In the genomic region with DNA sequence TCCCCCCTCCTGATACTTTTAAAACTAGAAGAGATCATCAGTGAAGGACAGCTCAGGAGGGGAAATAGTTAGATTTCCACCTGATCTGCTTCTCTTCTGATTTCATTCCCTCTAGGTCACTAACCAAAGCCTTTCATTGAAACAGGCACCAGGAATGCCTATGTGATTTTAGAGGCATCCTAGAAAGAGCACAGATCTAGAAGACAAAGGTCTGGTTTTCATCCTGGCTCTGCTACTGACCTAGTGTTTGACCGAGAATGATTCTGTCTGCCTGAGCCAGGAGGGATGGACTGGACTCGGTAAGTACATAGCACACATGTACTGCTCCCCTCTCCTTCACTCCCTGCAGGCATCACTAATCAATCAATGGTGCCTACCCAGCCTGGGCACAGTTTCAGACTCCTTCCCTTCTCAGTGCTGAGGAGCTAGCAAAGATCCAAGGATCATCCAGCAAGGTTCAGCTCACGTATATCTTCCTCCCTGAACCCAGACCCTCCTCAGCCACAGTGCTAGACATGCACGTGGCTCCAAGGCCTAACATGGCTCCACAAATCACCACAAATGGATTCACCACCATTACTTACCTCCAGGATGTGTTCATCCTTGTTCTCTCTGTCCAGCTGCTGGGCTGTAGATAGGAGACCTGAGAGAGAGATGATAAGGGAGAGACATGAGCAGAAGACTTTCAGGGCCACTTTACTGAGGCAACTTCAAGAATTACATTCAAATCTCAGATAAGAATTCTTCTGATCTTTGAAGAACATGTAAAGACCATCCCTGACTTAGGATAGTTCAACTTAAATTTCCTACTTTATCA, we compare ENCODE assay signal across 25 cellular contexts. TPM values are rescaled to one million over a fixed set of nuclear protein-coding genes. Genes with fewer than 3 reads are reported as not detected.
A peak's percentile ranks its signal among the peaks of the same experiment; 100 is the strongest.
DNase-seq lines count a peak whose midpoint lies in the region; ATAC-seq, FAIRE-seq and TF ChIP-seq lines count a peak whose summit lies in the region.
"Had no signal": no experiment of that assay in that cellular context is flagged by ENCODE, and none has a peak within 500 bp of the region (broad histone marks: within the 10 kb centered on the region; RNA-seq: fewer than 3 reads in every experiment).

No MANE protein-coding gene starts in this region.

- intact Hi-C loops in GM12878 (cut with micrococcal nuclease; ENCODE audit: unreplicated experiment): no loop called here

- in situ Hi-C loops in GM12878 (cut with MboI): no loop called here

- H3K27me3 ChIP-seq in DOHH2 (ENCODE audit: control insufficient read depth, low read length): no peaks in the 10 kb centered on the region
- no peaks in the 10 kb centered on the region; a peak in 1 of 4 replicates for H3K27me3 ChIP-seq in GM12878 (replicated peaks in 1 of 2; ENCODE audit: control insufficient read depth in 2 of 2, insufficient read depth in 2 of 2, low read length in 1 of 2)
- H3K27me3 ChIP-seq in neural progenitor cell: no peaks in the 10 kb centered on the region
- H3K27me3 ChIP-seq in gastroesophageal sphincter: no peaks in the 10 kb centered on the region
- H3K27me3 ChIP-seq: BLaER1 had no signal

- no peaks in the 10 kb centered on the region for H3F3A ChIP-seq in DOHH2 (ENCODE audit: control insufficient read depth, insufficient read depth)
- H3F3A ChIP-seq in neural progenitor cell (ENCODE audit: low read depth): no peaks in the 10 kb centered on the region

- CTCF ChIA-PET in HEK293 (lab: Yijun Ruan, JAX): interaction anchor here (0.7 kb wide), 1 partner anchor 366 kb away, joined by 3 read pairs; no protein-coding TSS in a partner anchor
- CTCF ChIA-PET in GM12878 (lab: Yijun Ruan, JAX): interaction anchor here (1.1 kb wide), 2 partner anchors 35 to 240 kb away, joined by 4 read pairs; no protein-coding TSS in a partner anchor

- no peaks in the 10 kb centered on the region for H3K4me1 Mint-ChIP-seq in neural progenitor cell

- H3K79me2 ChIP-seq in DOHH2 (ENCODE audit: control insufficient read depth, low read length) (no peaks in the 10 kb centered on the region), GM12878 (ENCODE audit: control insufficient read depth, insufficient read depth, low read length) (no peaks in the 10 kb centered on the region), neural progenitor cell (ENCODE audit: low read depth) (no peaks in the 10 kb centered on the region)

- H3K4me2 ChIP-seq in DOHH2 (ENCODE audit: low read length) (peak overlapping the region; percentile 54), GM12878 (ENCODE audit: control insufficient read depth, insufficient read depth) (no peak overlapping the region), neural progenitor cell (no peak overlapping the region)
- H3K4me2 ChIP-seq: A549, BLaER1, KMS-11 had no signal

- TF ChIP-seq RAD21 in GM12878 (IDR thresholded peaks at IDR 0.05; ENCODE audit: insufficient read depth, low read depth, low read length): no peak

- SMC1A ChIA-PET in GM12878 (lab: Charles Lee; ENCODE audit: uncharacterized antibody, unreplicated experiment): interaction anchor here (2.3 kb wide), 1 partner anchor 96 kb away, joined by 7 read pairs; no protein-coding TSS in a partner anchor

- H4K20me1 ChIP-seq in DOHH2 (ENCODE audit: control insufficient read depth, insufficient read depth, low read depth, low read length) (no peaks in the 10 kb centered on the region), GM12878 (ENCODE audit: control insufficient read depth, insufficient read depth) (no peaks in the 10 kb centered on the region), neural progenitor cell (ENCODE audit: low read depth) (no peaks in the 10 kb centered on the region)
- H4K20me1 ChIP-seq: BLaER1 had no signal

- TF ChIP-seq EP300 in GM12878 (IDR thresholded peaks at IDR 0.05; ENCODE audit: borderline replicate concordance in 1 of 2, control insufficient read depth in 1 of 2, low read depth in 2 of 2, low read length in 2 of 2): no peak
- TF ChIP-seq EP300 in gastroesophageal sphincter (IDR thresholded peaks at IDR 0.05): no peak

- H3K4me3 Mint-ChIP-seq in neural progenitor cell: no peak overlapping the region
- H3K4me3 Mint-ChIP-seq: CD4-positive, alpha-beta memory T cell; T-cell had no signal

- POLR2A ChIA-PET in HEK293 (lab: Yijun Ruan, JAX): no interaction called here
- POLR2A ChIA-PET in GM12878 (lab: Charles Lee): no interaction called here

- H2AFZ ChIP-seq in GM12878 (ENCODE audit: control insufficient read depth, low read depth, low read length) (no peak overlapping the region; the same call in 1 of the 2 replicates), neural progenitor cell (replicated peaks) (no peak overlapping the region)

- no peak overlapping the region for H3K27ac ChIP-seq in DOHH2 (ENCODE audit: low read depth, low read length)
- H3K27ac ChIP-seq in HEK293 (ENCODE audit: extremely low read depth, low read depth, low read length): no peak overlapping the region
- H3K27ac ChIP-seq in GM12878 (ENCODE audit: control insufficient read depth, insufficient read depth): no peak overlapping the region
- H3K27ac ChIP-seq in neural progenitor cell: no peak overlapping the region
- no peak overlapping the region for H3K27ac ChIP-seq in gastroesophageal sphincter
- H3K27ac ChIP-seq: A549, BLaER1, KMS-11 had no signal

- WGBS in GM12878 (ENCODE audit: insufficient coverage, insufficient replicate concordance, low lambda C conversion rate, missing lambda C conversion rate): 62% methylated on average over 4 of the region's 4 CpGs
- WGBS in gastroesophageal sphincter (ENCODE audit: low coverage in 1 of 2), 2 donors: 65% methylated on average over 3 of the region's 4 CpGs; no CpG with 5 or more reads in 1 of the 2 donors

- peaks cover 4% of the 10 kb centered on the region for H3K27me3 Mint-ChIP-seq in neural progenitor cell (ENCODE audit: insufficient read depth, low read depth)
- H3K27me3 Mint-ChIP-seq: CD4-positive, alpha-beta memory T cell had no signal

- ATAC-seq in GM12878 (no peak), gastroesophageal sphincter (no peak), HG03175 (IDR thresholded peaks at IDR 0.05; ENCODE audit: unreplicated experiment) (no peak)
- ATAC-seq: A549, SK-N-SH treated with all-trans-retinoic acid at 6 μM for 48 hours, T-cell had no signal

- no peak for TF ChIP-seq CTCF in DOHH2 (IDR thresholded peaks at IDR 0.05; ENCODE audit: low read depth, low read length, poor library complexity, severe bottlenecking)
- no peak for TF ChIP-seq CTCF in HEK293 (tag by site-specific recombination; IDR thresholded peaks at IDR 0.05)
- no peak for TF ChIP-seq CTCF in GM12878 (IDR thresholded peaks at IDR 0.05 in 2 of 3, conservative IDR thresholded peaks at IDR 0.05 in 1 of 3; ENCODE audit: control insufficient read depth in 2 of 3, extremely low read depth in 1 of 3, insufficient read depth in 1 of 3, low read depth in 3 of 3, low read length in 3 of 3)
- no peak for TF ChIP-seq CTCF in neural progenitor cell (IDR thresholded peaks at IDR 0.05)
- TF ChIP-seq CTCF in gastroesophageal sphincter (IDR thresholded peaks at IDR 0.05): no peak

- no peaks in the 10 kb centered on the region for H3K9me2 ChIP-seq in DOHH2 (replicated peaks; ENCODE audit: control insufficient read depth, low read length)

- H3K9me3 ChIP-seq in DOHH2 (ENCODE audit: control insufficient read depth, insufficient read depth, low read length) (no peaks in the 10 kb centered on the region), HEK293 (ENCODE audit: control insufficient read depth, insufficient read depth, low read depth, low read length) (no peaks in the 10 kb centered on the region), GM12878 (replicated peaks; ENCODE audit: control insufficient read depth, insufficient read depth, low read length) (no peaks in the 10 kb centered on the region), neural progenitor cell (ENCODE audit: low read depth) (no peaks in the 10 kb centered on the region), gastroesophageal sphincter (no peaks in the 10 kb centered on the region)
- H3K9me3 ChIP-seq: A549, BLaER1, Caco-2 had no signal

- peak; percentile 23 for FAIRE-seq in GM12878 (lab: Jason Lieb, UNC)
- FAIRE-seq: A549, G401.6, H54 had no signal

- H3K4me3 ChIP-seq in DOHH2 (ENCODE audit: low read length): peak overlapping the region; percentile 9; the same call in 1 of the 2 replicates
- H3K4me3 ChIP-seq in HEK293 (ENCODE audit: low read depth, low read length): no peak overlapping the region
- no peak overlapping the region for H3K4me3 ChIP-seq in GM12878
- H3K4me3 ChIP-seq in neural progenitor cell: no peak overlapping the region
- H3K4me3 ChIP-seq in gastroesophageal sphincter: no peak overlapping the region
- H3K4me3 ChIP-seq: A549, BLaER1 had no signal

- RAD21 ChIA-PET in GM12878 (lab: Charles Lee; ENCODE audit: unreplicated experiment): interaction anchor here (0.6 to 1.0 kb wide), 2 partner anchors 15 to 63 kb away, joined by 3 read pairs; no protein-coding TSS in a partner anchor

- BruUV-seq in GM12878 (replicated peaks; lab: Mats Ljungman, UMichigan): no TSS peak

- peak overlapping the region; percentile 73 for H3K27ac Mint-ChIP-seq in neural progenitor cell
- H3K27ac Mint-ChIP-seq: T-cell had no signal

- TF ChIP-seq POLR2A in GM12878 (IDR thresholded peaks at IDR 0.05; ENCODE audit: low read depth, low read length): no peak
- TF ChIP-seq POLR2A in gastroesophageal sphincter (IDR thresholded peaks at IDR 0.05): no peak

- H3K36me3 ChIP-seq in DOHH2 (ENCODE audit: control insufficient read depth, low read length) (no peaks in the 10 kb centered on the region), HEK293 (ENCODE audit: control insufficient read depth in 2 of 2, insufficient read depth in 1 of 2, low read length in 2 of 2) (no peaks in the 10 kb centered on the region), GM12878 (ENCODE audit: control insufficient read depth in 2 of 2, insufficient read depth in 2 of 2, low read length in 1 of 2) (no peaks in the 10 kb centered on the region), neural progenitor cell (no peaks in the 10 kb centered on the region), gastroesophageal sphincter (no peaks in the 10 kb centered on the region)
- H3K36me3 ChIP-seq: BLaER1 had no signal

- H3K9ac ChIP-seq in GM12878 (ENCODE audit: control insufficient read depth, insufficient read depth, low read length): no peak overlapping the region
- H3K9ac ChIP-seq in neural progenitor cell: no peak overlapping the region
- H3K9ac ChIP-seq: BLaER1, KMS-11 had no signal

- peaks cover 2% of the 10 kb centered on the region for H3K36me3 Mint-ChIP-seq in neural progenitor cell
- H3K36me3 Mint-ChIP-seq: CD4-positive, alpha-beta memory T cell; T-cell had no signal

- H3K4me1 ChIP-seq in DOHH2 (ENCODE audit: control insufficient read depth, low read length) (peaks cover 16% of the 10 kb centered on the region), HEK293 (ENCODE audit: control insufficient read depth, insufficient read depth, low read length) (no peaks in the 10 kb centered on the region), GM12878 (ENCODE audit: control insufficient read depth, insufficient read depth, low read length) (peaks cover 3% of the 10 kb centered on the region; the same call in 1 of the 2 replicates), neural progenitor cell (no peaks in the 10 kb centered on the region), gastroesophageal sphincter (no peaks in the 10 kb centered on the region)
- H3K4me1 ChIP-seq: A549, BLaER1, Caco-2 had no signal

- H3K9me3 Mint-ChIP-seq in neural progenitor cell: no peaks in the 10 kb centered on the region
- H3K9me3 Mint-ChIP-seq: CD4-positive, alpha-beta memory T cell; T-cell had no signal

- DNase-seq in GM12878 (ENCODE audit: low read depth, low spot score) (no peak), neural progenitor cell (ENCODE audit: low spot score) (no peak), AG08395 (ENCODE audit: low spot score) (no peak), AG20443 (ENCODE audit: low spot score) (no peak)
- DNase-seq: Caco-2; CD4-positive, alpha-beta memory T cell; DMS 273 treated with DMSO at 0.1 percent for 48 hours; DMS79 treated with DMSO at 0.1 percent for 48 hours; NCI-H1105 treated with DMSO at 0.1 percent for 48 hours; NCI-H1694; NCI-H2081 treated with DMSO at 0.1 percent for 48 hours; NCI-H2171 treated with DMSO at 0.1 percent for 48 hours; NCI-H446; NCI-H526 had no signal

RNA-seq across cellular contexts. Expression of gene FAT2, which starts 35.2 kb away (rescaled TPM):
- total RNA-seq in GM12878 (2013; cell fraction: nucleolus; rRNA removed): 0.25 and 0.39 TPM in 2 replicates
- total RNA-seq in GM12878 (2014; rRNA removed) (0.06 TPM in 1 of 2 replicates, not detected in the other), GM12878 (2014; rRNA removed; fragmentation: Illumina TruSeq; extraction: Trizol) (not detected in 2 replicates), GM12878 (2021) (0.03 TPM in 2 replicates), neural progenitor cell (ENCODE audit: low replicate concordance) (0.36 and 0.37 TPM in 2 replicates), gastroesophageal sphincter (1 to 10 TPM in 1 of 4 donors, under 1 TPM in 2, not detected in 1; 0.13 to 5.6 (median 0.62) TPM)
- polyA plus RNA-seq in GM12878 (2011; ENCODE audit: low read depth): 0.05 TPM
- polyA plus RNA-seq in GM12878 (2011; rRNA removed) (0.03 and 0.04 TPM in 2 replicates), GM12878 (2014; fragmentation: Illumina TruSeq; extraction: Trizol) (0.01 and 0.02 TPM in 2 replicates), GM12878 (2014; fragmentation: Nextera tagmentation; extraction: Ambion mirVana) (not detected), GM12878 (2014; rRNA removed) (0.01 TPM in 1 of 2 replicates, not detected in the other), GM12878 (2016; fragmentation: Nextera tagmentation; extraction: Ambion mirVana) (under 1 TPM; 0.01 to 0.03 TPM)
- polyA plus RNA-seq in GM12878 (2011; cell fraction: cytosol; rRNA removed): 0.03 TPM in 2 replicates
- polyA plus RNA-seq in GM12878 (2011; cell fraction: nucleus; rRNA removed): 0.04 and 0.10 TPM in 2 replicates
- polyA plus RNA-seq in GM12878 (2012): 0.05 and 0.10 TPM in 2 replicates
- polyA minus RNA-seq in GM12878 (2011; rRNA and poly(A)+ RNA removed): 0.07 and 0.15 TPM in 2 replicates
- polyA minus RNA-seq in GM12878 (2011; cell fraction: cytosol; rRNA and poly(A)+ RNA removed): not detected in 2 replicates
- polyA minus RNA-seq in GM12878 (2011; cell fraction: nucleus; rRNA and poly(A)+ RNA removed): 0.10 and 0.12 TPM in 2 replicates
- total RNA-seq: CD4-positive, alpha-beta memory T cell; T-cell had no signal
- polyA plus RNA-seq: CD4-positive, alpha-beta memory T cell had no signal
